ENCODE assay signal across 20 cellular contexts in genomic region chr5:141868541-141868940, GRCh38. TPM values are rescaled to one million over a fixed set of nuclear protein-coding genes. Genes with fewer than 3 reads are reported as not detected.
DNase-seq lines count a peak whose midpoint lies in the region; FAIRE-seq and TF ChIP-seq lines count a peak whose summit lies in the region.
"Had no signal": no experiment of that assay in that cellular context is flagged by ENCODE, and none has a peak within 500 bp of the region (broad histone marks: within the 10 kb centered on the region; RNA-seq: fewer than 3 reads in every experiment).

No MANE protein-coding gene starts in this region.

- H3K27me3 ChIP-seq in H9 (ENCODE audit: insufficient read depth, low read length) (no peaks in the 10 kb centered on the region), spleen (replicated peaks in 1 of 7) (peaks cover 0 to 40% (median 4%) of the 10 kb centered on the region in 7 donors)

- H3K56ac ChIP-seq in H9 (ENCODE audit: insufficient read length, low read depth, low read length): no peak overlapping the region

- H3K27ac ChIP-seq in H9 (ENCODE audit: insufficient read length, low read depth, low read length) (no peak overlapping the region), VCaP (peak overlapping the region; percentile 83; the same call in 1 of the 2 replicates), kidney (ENCODE audit: low read depth in 2 of 2, low read length in 2 of 2) (no peak overlapping the region), spleen (no peak overlapping the region)
- H3K27ac ChIP-seq: BLaER1 had no signal

- H3K14ac ChIP-seq in H9 (ENCODE audit: insufficient read depth, low read length): no peak overlapping the region; the same call in 1 of the 2 replicates

- no peak overlapping the region for H3K23ac ChIP-seq in H9 (ENCODE audit: insufficient read length, low read depth, low read length)

- no peaks in the 10 kb centered on the region for H3K9me3 Mint-ChIP-seq in H9
- H3K9me3 Mint-ChIP-seq: CD4-positive, alpha-beta memory T cell had no signal

- H2BK5ac ChIP-seq in H9 (ENCODE audit: insufficient read length, low read length): no peak overlapping the region

- FAIRE-seq in kidney (lab: Jason Lieb, UNC): no peak
- FAIRE-seq in D721Med (lab: Jason Lieb, UNC): no peak
- FAIRE-seq: GM12892, GM18507 had no signal

- H4K5ac ChIP-seq in H9 (ENCODE audit: insufficient read length, low read depth, low read length): no peak overlapping the region

- H3K4me1 Mint-ChIP-seq in H9: peaks cover 36 to 40% of the 10 kb centered on the region in 2 experiments
- H3K4me1 Mint-ChIP-seq: CD4-positive, alpha-beta memory T cell had no signal

- no peak overlapping the region for H2BK12ac ChIP-seq in H9 (ENCODE audit: insufficient read length, low read depth, low read length)

- no peak overlapping the region for H3T11ph ChIP-seq in H9 (ENCODE audit: low read length)

- H2AFZ ChIP-seq in H9 (ENCODE audit: low read length): no peak overlapping the region

- DNase-seq in H9 (peak; percentile 15), kidney (peak; percentile 57), spleen (peak; percentile 46), nucleus accumbens (lab: John Stamatoyannopoulos, UW) (no peak), D721Med (ENCODE audit: insufficient read length, low spot score) (no peak), A172 (ENCODE audit: low spot score) (no peak)
- DNase-seq: CD4-positive, alpha-beta memory T cell; DMS53; GOT3; NCI-H1092 treated with DMSO at 0.1 percent for 48 hours; NCI-H510A; NCI-H748 treated with DMSO at 0.1 percent for 48 hours; NK-92 treated with Interleukin-12 subunit alpha and Interleukin-12 subunit beta, amount 100 ng/mL, for 24 hours; RPMI8226; SHP77 treated with DMSO at 0.1 percent for 48 hours had no signal

- peak overlapping the region in 2 of 3 experiments; percentile 33 to 45; a peak in 3 of 7 replicates for H3K27ac Mint-ChIP-seq in H9

- H3K4me2 ChIP-seq in H9 (ENCODE audit: insufficient read depth, insufficient read length, low read length): no peak overlapping the region
- H3K4me2 ChIP-seq: BLaER1 had no signal

- no peak overlapping the region for H4K8ac ChIP-seq in H9 (replicated peaks; ENCODE audit: insufficient read length, low read depth, low read length)

- intact Hi-C loops in kidney (cut with DNase I) (no loop called here), spleen (cut with DNase I; ENCODE audit: low total_unique reads) (no loop called here)

- H2AK5ac ChIP-seq in H9 (ENCODE audit: insufficient read length, low read length): no peak overlapping the region

- no peak overlapping the region for H3K18ac ChIP-seq in H9 (ENCODE audit: insufficient read length, low read depth, low read length)

- H3K4me1 ChIP-seq in H9 (ENCODE audit: insufficient read depth, low read length): peaks cover 10% of the 10 kb centered on the region; the same call in 1 of the 2 replicates
- H3K4me1 ChIP-seq in kidney (ENCODE audit: control insufficient read depth in 1 of 2, insufficient read depth in 1 of 2, low read depth in 1 of 2, low read length in 2 of 2): peaks cover 29 to 49% of the 10 kb centered on the region in 2 donors
- H3K4me1 ChIP-seq in spleen: no peaks in the 10 kb centered on the region

- H3K23me2 ChIP-seq in H9 (ENCODE audit: insufficient read length, low read depth, low read length, poor library complexity, severe bottlenecking): no peaks in the 10 kb centered on the region

- no peak overlapping the region for H3K4ac ChIP-seq in H9 (ENCODE audit: low read depth, low read length)

- no peak overlapping the region for H2BK15ac ChIP-seq in H9 (ENCODE audit: low read depth, low read length)

- no peak overlapping the region for H4K91ac ChIP-seq in H9 (ENCODE audit: insufficient read length, low read depth, low read length)

- WGBS in H9 (ENCODE audit: extremely low coverage, insufficient read length, low lambda C conversion rate): no CpG with 5 or more reads among the region's 16 CpGs
- 86 to 93% (median 90%) methylated on average over 9 to 16 of the region's 16 CpGs for WGBS in spleen, 5 donors

- no peaks in the 10 kb centered on the region for H3K27me3 Mint-ChIP-seq in H9 (ENCODE audit: low read depth)

- H3K79me1 ChIP-seq in H9 (ENCODE audit: insufficient read depth, low read depth, low read length, poor library complexity, severe bottlenecking): peaks cover 11% of the 10 kb centered on the region

- H3K36me3 ChIP-seq in kidney (ENCODE audit: control insufficient read depth in 1 of 2, insufficient read depth in 2 of 2, low read length in 2 of 2): peaks cover 27 to 47% of the 10 kb centered on the region in 2 donors
- no peaks in the 10 kb centered on the region for H3K36me3 ChIP-seq in spleen
- H3K36me3 ChIP-seq: BLaER1 had no signal

- TF ChIP-seq POLR2A in spleen (IDR thresholded peaks at IDR 0.05): no peak

- H3K36me3 Mint-ChIP-seq in H9 (ENCODE audit: insufficient read depth in 1 of 3, low read depth in 3 of 3): peaks cover 60 to 66% (median 66%) of the 10 kb centered on the region in 3 experiments; a peak in 6 of 7 replicates
- H3K36me3 Mint-ChIP-seq: CD4-positive, alpha-beta memory T cell had no signal

- H3K9ac ChIP-seq in H9 (ENCODE audit: extremely low read depth, insufficient read length, low read length) (no peak overlapping the region), kidney (ENCODE audit: low read length in 2 of 2) (no peak overlapping the region)
- H3K9ac ChIP-seq: BLaER1 had no signal

- H3K9me3 ChIP-seq in H9 (ENCODE audit: control insufficient read depth, low read depth, low read length): no peaks in the 10 kb centered on the region
- H3K9me3 ChIP-seq in kidney (ENCODE audit: control insufficient read depth in 1 of 2, low read length in 2 of 2): no peaks in the 10 kb centered on the region
- H3K9me3 ChIP-seq in spleen: no peaks in the 10 kb centered on the region
- H3K9me3 ChIP-seq: BLaER1 had no signal

- no peak overlapping the region for H2BK20ac ChIP-seq in H9 (ENCODE audit: low read depth, low read length, poor library complexity, severe bottlenecking)

- no peak overlapping the region for H2BK120ac ChIP-seq in H9 (ENCODE audit: low read depth, low read length, poor library complexity, severe bottlenecking)

- H4K20me1 ChIP-seq in H9 (ENCODE audit: control insufficient read depth, insufficient read depth, insufficient read length): peaks cover 2% of the 10 kb centered on the region
- H4K20me1 ChIP-seq: BLaER1 had no signal

- no peak overlapping the region for H3K4me3 ChIP-seq in kidney (ENCODE audit: low read length in 2 of 2)
- H3K4me3 ChIP-seq in spleen: no peak overlapping the region
- H3K4me3 ChIP-seq: BLaER1 had no signal

- no peak overlapping the region for H3K4me3 Mint-ChIP-seq in H9
- H3K4me3 Mint-ChIP-seq: CD4-positive, alpha-beta memory T cell had no signal

- H3K79me2 ChIP-seq in H9 (ENCODE audit: insufficient read depth, low read length): peaks cover 24% of the 10 kb centered on the region; the same call in 1 of the 2 replicates

- TF ChIP-seq CTCF in H9 (conservative IDR thresholded peaks at IDR 0.05) (no peak), VCaP (conservative IDR thresholded peaks at IDR 0.05) (no peak), kidney (IDR thresholded peaks at IDR 0.05; ENCODE audit: borderline replicate concordance, extremely low read depth, insufficient read depth) (no peak), spleen (IDR thresholded peaks at IDR 0.05 in 8 of 11, conservative IDR thresholded peaks at IDR 0.05 in 3 of 11) (no peak), D721Med (IDR thresholded peaks at IDR 0.05; ENCODE audit: insufficient read depth, missing control alignments) (no peak)

RNA-seq across cellular contexts. Expression of gene PCDH1, which starts 9.7 kb away (rescaled TPM):
- total RNA-seq in H9 (2021) (127 and 131 TPM in 2 replicates), kidney (147 TPM), spleen (10 to 100 TPM in 2 of 7 donors, 1 to 10 TPM in 5; 2.6 to 11.4 (median 7.4) TPM)
- polyA plus RNA-seq in kidney (ENCODE audit: insufficient read depth, low read depth, low replicate concordance) (37.3 TPM), spleen (1 to 10 TPM in 2 of 3 donors, under 1 TPM in 1; 0.30 to 2.2 (median 1.4) TPM)
- total RNA-seq in A172 (2014; rRNA removed; shearing (Covaris generic)): 7.2 and 7.4 TPM in 2 replicates
- total RNA-seq: CD4-positive, alpha-beta memory T cell; LHCN-M2 had no signal
- polyA plus RNA-seq: CD4-positive, alpha-beta memory T cell had no signal

RNA-seq across cellular contexts. Expression of gene DELE1, which starts 55.1 kb away (rescaled TPM):
- total RNA-seq in H9 (2021) (72.7 and 75.3 TPM in 2 replicates), kidney (82.3 TPM), spleen (100 to 1,000 TPM; 101 to 194 (median 149) TPM)
- polyA plus RNA-seq in kidney (ENCODE audit: insufficient read depth, low read depth, low replicate concordance) (67.7 TPM), spleen (10 to 100 TPM; 36.1 to 83.3 (median 69.7) TPM)
- 18.2 and 37.0 TPM in 2 replicates for total RNA-seq in A172 (2014; rRNA removed; shearing (Covaris generic))

Comparison
In these comparisons a context has a peak if more than half of its experiments do, and no peak if none do; other contexts are left out.
1. DNase-seq: peak in H9 (single experiment), kidney (single experiment) and spleen (single experiment); none in nucleus accumbens (0 of 56), D721Med (single experiment) and A172 (single experiment).
2. RNA of gene PCDH1, which starts 9.7 kb away (total RNA-seq): 147 TPM in kidney (single experiment) and 127 to 131 TPM in H9; 2.6 to 11.4 TPM in spleen and 7.2 to 7.4 TPM in A172; every median in the first group is over 10 times any median in the second.